2 cellular contexts compared by ENCODE assay signal in the genomic region with DNA sequence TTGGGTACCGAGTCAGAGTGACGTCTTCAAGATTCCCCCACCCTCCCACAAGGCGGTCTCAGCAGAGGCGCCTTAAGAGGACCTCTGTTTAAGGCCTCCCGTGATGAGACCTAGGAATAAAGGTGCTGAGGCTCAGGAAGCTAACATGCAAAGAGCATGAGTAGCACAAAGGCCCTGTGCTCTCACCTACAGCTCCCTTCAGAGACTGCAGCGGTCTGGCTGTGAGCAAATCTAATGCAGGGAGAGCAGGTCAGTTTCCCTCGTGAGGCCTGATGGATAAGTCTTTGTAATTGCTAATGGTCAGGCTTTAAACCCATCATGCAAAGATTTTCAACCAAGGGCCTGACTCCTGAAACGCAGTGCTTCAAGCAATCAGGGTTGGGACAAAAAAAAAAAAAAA.
TF ChIP-seq lines count a peak whose summit lies in the region.

No MANE protein-coding gene starts in this region.

TF ChIP-seq in GM23338, 12 proteins besides CTCF, POLR2A, EP300 and RAD21 (continues in another document):
- TF ChIP-seq ZNF331 (CRISPR knock-in tag; IDR thresholded peaks at IDR 0.05; ENCODE audit: low read depth), result no peak
- no peak for TF ChIP-seq POLR2AphosphoS5 (IDR thresholded peaks at IDR 0.05; ENCODE audit: low read depth)
- no peak for TF ChIP-seq EZH2phosphoT487 (IDR thresholded peaks at IDR 0.05; ENCODE audit: unreplicated experiment)
- no peak for TF ChIP-seq EZH2 (IDR thresholded peaks at IDR 0.05; ENCODE audit: low read depth, unreplicated experiment)
- TF ChIP-seq, protein P1, sequence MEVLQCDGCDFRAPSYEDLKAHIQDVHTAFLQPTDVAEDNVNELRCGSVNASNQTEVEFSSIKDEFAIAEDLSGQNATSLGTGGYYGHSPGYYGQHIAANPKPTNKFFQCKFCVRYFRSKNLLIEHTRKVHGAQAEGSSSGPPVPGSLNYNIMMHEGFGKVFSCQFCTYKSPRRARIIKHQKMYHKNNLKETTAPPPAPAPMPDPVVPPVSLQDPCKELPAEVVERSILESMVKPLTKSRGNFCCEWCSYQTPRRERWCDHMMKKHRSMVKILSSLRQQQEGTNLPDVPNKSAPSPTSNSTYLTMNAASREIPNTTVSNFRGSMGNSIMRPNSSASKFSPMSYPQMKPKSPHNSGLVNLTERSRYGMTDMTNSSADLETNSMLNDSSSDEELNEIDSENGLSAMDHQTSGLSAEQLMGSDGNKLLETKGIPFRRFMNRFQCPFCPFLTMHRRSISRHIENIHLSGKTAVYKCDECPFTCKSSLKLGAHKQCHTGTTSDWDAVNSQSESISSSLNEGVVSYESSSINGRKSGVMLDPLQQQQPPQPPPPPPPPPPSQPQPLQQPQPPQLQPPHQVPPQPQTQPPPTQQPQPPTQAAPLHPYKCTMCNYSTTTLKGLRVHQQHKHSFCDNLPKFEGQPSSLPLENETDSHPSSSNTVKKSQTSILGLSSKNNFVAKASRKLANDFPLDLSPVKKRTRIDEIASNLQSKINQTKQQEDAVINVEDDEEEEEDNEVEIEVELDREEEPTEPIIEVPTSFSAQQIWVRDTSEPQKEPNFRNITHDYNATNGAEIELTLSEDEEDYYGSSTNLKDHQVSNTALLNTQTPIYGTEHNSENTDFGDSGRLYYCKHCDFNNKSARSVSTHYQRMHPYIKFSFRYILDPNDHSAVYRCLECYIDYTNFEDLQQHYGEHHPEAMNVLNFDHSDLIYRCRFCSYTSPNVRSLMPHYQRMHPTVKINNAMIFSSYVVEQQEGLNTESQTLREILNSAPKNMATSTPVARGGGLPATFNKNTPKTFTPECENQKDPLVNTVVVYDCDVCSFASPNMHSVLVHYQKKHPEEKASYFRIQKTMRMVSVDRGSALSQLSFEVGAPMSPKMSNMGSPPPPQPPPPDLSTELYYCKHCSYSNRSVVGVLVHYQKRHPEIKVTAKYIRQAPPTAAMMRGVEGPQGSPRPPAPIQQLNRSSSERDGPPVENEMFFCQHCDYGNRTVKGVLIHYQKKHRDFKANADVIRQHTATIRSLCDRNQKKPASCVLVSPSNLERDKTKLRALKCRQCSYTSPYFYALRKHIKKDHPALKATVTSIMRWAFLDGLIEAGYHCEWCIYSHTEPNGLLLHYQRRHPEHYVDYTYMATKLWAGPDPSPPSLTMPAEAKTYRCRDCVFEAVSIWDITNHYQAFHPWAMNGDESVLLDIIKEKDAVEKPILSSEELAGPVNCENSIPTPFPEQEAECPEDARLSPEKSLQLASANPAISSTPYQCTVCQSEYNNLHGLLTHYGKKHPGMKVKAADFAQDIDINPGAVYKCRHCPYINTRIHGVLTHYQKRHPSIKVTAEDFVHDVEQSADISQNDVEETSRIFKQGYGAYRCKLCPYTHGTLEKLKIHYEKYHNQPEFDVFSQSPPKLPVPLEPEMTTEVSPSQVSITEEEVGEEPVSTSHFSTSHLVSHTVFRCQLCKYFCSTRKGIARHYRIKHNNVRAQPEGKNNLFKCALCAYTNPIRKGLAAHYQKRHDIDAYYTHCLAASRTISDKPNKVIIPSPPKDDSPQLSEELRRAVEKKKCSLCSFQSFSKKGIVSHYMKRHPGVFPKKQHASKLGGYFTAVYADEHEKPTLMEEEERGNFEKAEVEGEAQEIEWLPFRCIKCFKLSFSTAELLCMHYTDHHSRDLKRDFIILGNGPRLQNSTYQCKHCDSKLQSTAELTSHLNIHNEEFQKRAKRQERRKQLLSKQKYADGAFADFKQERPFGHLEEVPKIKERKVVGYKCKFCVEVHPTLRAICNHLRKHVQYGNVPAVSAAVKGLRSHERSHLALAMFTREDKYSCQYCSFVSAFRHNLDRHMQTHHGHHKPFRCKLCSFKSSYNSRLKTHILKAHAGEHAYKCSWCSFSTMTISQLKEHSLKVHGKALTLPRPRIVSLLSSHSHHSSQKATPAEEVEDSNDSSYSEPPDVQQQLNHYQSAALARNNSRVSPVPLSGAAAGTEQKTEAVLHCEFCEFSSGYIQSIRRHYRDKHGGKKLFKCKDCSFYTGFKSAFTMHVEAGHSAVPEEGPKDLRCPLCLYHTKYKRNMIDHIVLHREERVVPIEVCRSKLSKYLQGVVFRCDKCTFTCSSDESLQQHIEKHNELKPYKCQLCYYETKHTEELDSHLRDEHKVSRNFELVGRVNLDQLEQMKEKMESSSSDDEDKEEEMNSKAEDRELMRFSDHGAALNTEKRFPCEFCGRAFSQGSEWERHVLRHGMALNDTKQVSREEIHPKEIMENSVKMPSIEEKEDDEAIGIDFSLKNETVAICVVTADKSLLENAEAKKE (CRISPR knock-in tag; IDR thresholded peaks at IDR 0.05), result no peak
- TF ChIP-seq STAT1 (IDR thresholded peaks at IDR 0.05; ENCODE audit: unreplicated experiment), result no peak
- TF ChIP-seq, protein P2, sequence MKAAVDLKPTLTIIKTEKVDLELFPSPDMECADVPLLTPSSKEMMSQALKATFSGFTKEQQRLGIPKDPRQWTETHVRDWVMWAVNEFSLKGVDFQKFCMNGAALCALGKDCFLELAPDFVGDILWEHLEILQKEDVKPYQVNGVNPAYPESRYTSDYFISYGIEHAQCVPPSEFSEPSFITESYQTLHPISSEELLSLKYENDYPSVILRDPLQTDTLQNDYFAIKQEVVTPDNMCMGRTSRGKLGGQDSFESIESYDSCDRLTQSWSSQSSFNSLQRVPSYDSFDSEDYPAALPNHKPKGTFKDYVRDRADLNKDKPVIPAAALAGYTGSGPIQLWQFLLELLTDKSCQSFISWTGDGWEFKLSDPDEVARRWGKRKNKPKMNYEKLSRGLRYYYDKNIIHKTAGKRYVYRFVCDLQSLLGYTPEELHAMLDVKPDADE (IDR thresholded peaks at IDR 0.05), result no peak
- no peak for TF ChIP-seq CREB1 (CRISPR knock-in tag; IDR thresholded peaks at IDR 0.05; ENCODE audit: low read depth)
- TF ChIP-seq ZNF114 (CRISPR knock-in tag; IDR thresholded peaks at IDR 0.05), result no peak
- no peak for TF ChIP-seq NANOG (IDR thresholded peaks at IDR 0.05; ENCODE audit: borderline replicate concordance)

TF ChIP-seq in H1, 55 proteins besides CTCF, POLR2A, EP300 and RAD21:
- no peak for TF ChIP-seq SRF (IDR thresholded peaks at IDR 0.05; ENCODE audit: low read depth, low read length)
- TF ChIP-seq, protein P3, sequence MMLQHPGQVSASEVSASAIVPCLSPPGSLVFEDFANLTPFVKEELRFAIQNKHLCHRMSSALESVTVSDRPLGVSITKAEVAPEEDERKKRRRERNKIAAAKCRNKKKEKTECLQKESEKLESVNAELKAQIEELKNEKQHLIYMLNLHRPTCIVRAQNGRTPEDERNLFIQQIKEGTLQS (IDR thresholded peaks at IDR 0.05; ENCODE audit: insufficient read depth, low read depth, low read length), result no peak
- no peak for TF ChIP-seq CEBPB (IDR thresholded peaks at IDR 0.05; ENCODE audit: low read depth, low read length)
- TF ChIP-seq CBX5 (IDR thresholded peaks at IDR 0.05; ENCODE audit: low read depth, low read length), result no peak
- TF ChIP-seq POU5F1 (IDR thresholded peaks at IDR 0.05; ENCODE audit: low read depth, low read length), result no peak
- TF ChIP-seq YY1 (IDR thresholded peaks at IDR 0.05; ENCODE audit: low read depth, low read length), result no peak
- TF ChIP-seq TEAD4 (IDR thresholded peaks at IDR 0.05; ENCODE audit: low read depth, low read length), result no peak
- TF ChIP-seq KDM5A (IDR thresholded peaks at IDR 0.05; ENCODE audit: low read length), result no peak
- no peak for TF ChIP-seq FOSL1 (IDR thresholded peaks at IDR 0.05; ENCODE audit: insufficient read depth, low read depth, low read length)
- no peak for TF ChIP-seq MAFK (IDR thresholded peaks at IDR 0.05; ENCODE audit: low read depth, low read length)
- no peak for TF ChIP-seq ASH2L (IDR thresholded peaks at IDR 0.05; ENCODE audit: low read length)
- no peak for TF ChIP-seq GABPA (IDR thresholded peaks at IDR 0.05; ENCODE audit: borderline replicate concordance, insufficient read depth, low read length)
- no peak for TF ChIP-seq SIX5 (IDR thresholded peaks at IDR 0.05; ENCODE audit: low read depth, low read length)
- no peak for TF ChIP-seq BCL11A (IDR thresholded peaks at IDR 0.05; ENCODE audit: low read depth in 2 of 2, low read length in 2 of 2)
- TF ChIP-seq, protein P4, sequence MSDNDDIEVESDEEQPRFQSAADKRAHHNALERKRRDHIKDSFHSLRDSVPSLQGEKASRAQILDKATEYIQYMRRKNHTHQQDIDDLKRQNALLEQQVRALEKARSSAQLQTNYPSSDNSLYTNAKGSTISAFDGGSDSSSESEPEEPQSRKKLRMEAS (IDR thresholded peaks at IDR 0.05), result no peak
- TF ChIP-seq TAF7 (optimal IDR thresholded peaks at IDR 0.05; ENCODE audit: borderline replicate concordance, low read depth, low read length), result no peak
- no peak for TF ChIP-seq ZNF274 (IDR thresholded peaks at IDR 0.05; ENCODE audit: borderline replicate concordance, extremely low read depth, low read length)
